In genomic region chr6:127288705-127289104, GRCh38 we compare ENCODE assay signal across 23 cellular contexts. TPM values are rescaled to one million over a fixed set of nuclear protein-coding genes. Genes with fewer than 3 reads are reported as not detected.
DNase-seq lines count a peak whose midpoint lies in the region; ATAC-seq, FAIRE-seq and TF ChIP-seq lines count a peak whose summit lies in the region.
"Had no signal": no experiment of that assay in that cellular context is flagged by ENCODE, and none has a peak within 500 bp of the region (broad histone marks: within the 10 kb centered on the region; RNA-seq: fewer than 3 reads in every experiment).

No MANE protein-coding gene starts in this region.

- H3K4me3 ChIP-seq in tibial nerve = no peak overlapping the region
- H3K4me3 ChIP-seq: left ventricle myocardium inferior, stomach, uterus had no signal

- no peak for TF ChIP-seq EP300 in tibial nerve (IDR thresholded peaks at IDR 0.05)

- TF ChIP-seq CTCF in tibial nerve (IDR thresholded peaks at IDR 0.05) = no peak
- no peak for TF ChIP-seq CTCF in CD4-positive, alpha-beta T cell (IDR thresholded peaks at IDR 0.05)

- H3K36me3 ChIP-seq in tibial nerve = peaks cover 0 to 34% (median 8%) of the 10 kb centered on the region in 3 donors
- H3K36me3 ChIP-seq: uterus had no signal

- peaks cover 43% of the 10 kb centered on the region for H3K36me3 Mint-ChIP-seq in activated T-helper 1 cell treated with anti-CD3 and anti-CD28 coated beads, Interleukin-12 subunit alpha, Interleukin-12 subunit beta, Interleukin-2, Interleukin-4 antibody, amounts not matched to agents 30 ng/mL and 10 ng/mL and 1 ng/mL, durations not matched to agents 14 hours and 24 hours and 36 hours (ENCODE audit: low read depth)
- peaks cover 65% of the 10 kb centered on the region for H3K36me3 Mint-ChIP-seq in CD4-positive, alpha-beta T cell (ENCODE audit: low read depth)

- no peak for TF ChIP-seq POLR2A in tibial nerve (IDR thresholded peaks at IDR 0.05)

- DNase-seq in EL = peak; percentile 29
- DNase-seq in activated T-helper 1 cell treated with anti-CD3 and anti-CD28 coated beads, Interleukin-12 subunit alpha, Interleukin-12 subunit beta, Interleukin-2, Interleukin-4 antibody, amounts not matched to agents 30 ng/mL and 10 ng/mL and 1 ng/mL, durations not matched to agents 14 hours and 24 hours and 36 hours (ENCODE audit: low spot score) = no peak
- DNase-seq in medulla oblongata (ENCODE audit: extremely low spot score) = no peak
- DNase-seq in tibial nerve (ENCODE audit: low spot score in 2 of 2) = no peak
- DNase-seq in CD4-positive, alpha-beta T cell = no peak
- DNase-seq: activated CD4-positive, alpha-beta T cell treated with anti-CD3 and anti-CD28 coated beads, Interleukin-2, amount 50 U/mL, for 1 hour; activated naive CD8-positive, alpha-beta T cell treated with anti-CD3 and anti-CD28 coated beads, Interleukin-2, amount 10 ng/mL, durations not matched to agents 7 days and 5 days; activated T-cell treated with anti-CD3 and anti-CD28 coated beads, Interleukin-2, amount 50 U/mL, for 1 hour; CD4-positive, alpha-beta memory T cell; DND-41; left ventricle myocardium inferior; NCI-H187; NCI-H446 treated with DMSO at 0.1 percent for 48 hours; retina; stomach; SW 1271; uterus had no signal

- ATAC-seq in GM18907 (IDR thresholded peaks at IDR 0.05; ENCODE audit: unreplicated experiment) = peak; percentile 27
- ATAC-seq in HG03439 (IDR thresholded peaks at IDR 0.05; ENCODE audit: unreplicated experiment) = no peak
- no peak for ATAC-seq in CD4-positive, alpha-beta T cell (ENCODE audit: poor library complexity)

- H3K27ac Mint-ChIP-seq in activated T-helper 1 cell treated with anti-CD3 and anti-CD28 coated beads, Interleukin-12 subunit alpha, Interleukin-12 subunit beta, Interleukin-2, Interleukin-4 antibody, amounts not matched to agents 30 ng/mL and 10 ng/mL and 1 ng/mL, durations not matched to agents 14 hours and 24 hours and 36 hours = peak overlapping the region; percentile 67
- no peak overlapping the region for H3K27ac Mint-ChIP-seq in CD4-positive, alpha-beta T cell
- H3K27ac Mint-ChIP-seq: activated naive CD8-positive, alpha-beta T cell treated with anti-CD3 and anti-CD28 coated beads, Interleukin-2, amount 10 ng/mL, durations not matched to agents 7 days and 5 days had no signal

- H3K27ac ChIP-seq in tibial nerve = no peak overlapping the region
- no peak overlapping the region for H3K27ac ChIP-seq in CD4-positive, alpha-beta T cell (ENCODE audit: low read depth, low read length)
- H3K27ac ChIP-seq: HL-60, left ventricle myocardium inferior, neutrophil, stomach, uterus had no signal

- H3K4me1 ChIP-seq in tibial nerve = peaks cover 0 to 50% (median 16%) of the 10 kb centered on the region in 4 donors
- H3K4me1 ChIP-seq: uterus had no signal

- H3K27me3 ChIP-seq in tibial nerve = no peaks in the 10 kb centered on the region
- no peaks in the 10 kb centered on the region for H3K27me3 ChIP-seq in CD4-positive, alpha-beta T cell (ENCODE audit: control insufficient read depth, insufficient read depth, low read length)
- H3K27me3 ChIP-seq: neutrophil, stomach, uterus had no signal

- H3K9me3 Mint-ChIP-seq in activated T-helper 1 cell treated with anti-CD3 and anti-CD28 coated beads, Interleukin-12 subunit alpha, Interleukin-12 subunit beta, Interleukin-2, Interleukin-4 antibody, amounts not matched to agents 30 ng/mL and 10 ng/mL and 1 ng/mL, durations not matched to agents 14 hours and 24 hours and 36 hours = no peaks in the 10 kb centered on the region
- no peaks in the 10 kb centered on the region for H3K9me3 Mint-ChIP-seq in CD4-positive, alpha-beta T cell
- H3K9me3 Mint-ChIP-seq: activated naive CD8-positive, alpha-beta T cell treated with anti-CD3 and anti-CD28 coated beads, Interleukin-2, amount 10 ng/mL, durations not matched to agents 7 days and 5 days; CD4-positive, alpha-beta memory T cell had no signal

- POLR2A ChIA-PET in CD4-positive, alpha-beta T cell (lab: Charles Lee) = no interaction called here

- H3K27me3 Mint-ChIP-seq in activated T-helper 1 cell treated with anti-CD3 and anti-CD28 coated beads, Interleukin-12 subunit alpha, Interleukin-12 subunit beta, Interleukin-2, Interleukin-4 antibody, amounts not matched to agents 30 ng/mL and 10 ng/mL and 1 ng/mL, durations not matched to agents 14 hours and 24 hours and 36 hours (ENCODE audit: insufficient read depth) = no peaks in the 10 kb centered on the region
- H3K27me3 Mint-ChIP-seq in CD4-positive, alpha-beta T cell = no peaks in the 10 kb centered on the region
- H3K27me3 Mint-ChIP-seq: activated naive CD8-positive, alpha-beta T cell treated with anti-CD3 and anti-CD28 coated beads, Interleukin-2, amount 10 ng/mL, durations not matched to agents 7 days and 5 days; CD4-positive, alpha-beta memory T cell had no signal

- no peaks in the 10 kb centered on the region for H3K9me3 ChIP-seq in tibial nerve
- H3K9me3 ChIP-seq in CD4-positive, alpha-beta T cell (ENCODE audit: control insufficient read depth, low read length) = no peaks in the 10 kb centered on the region
- H3K9me3 ChIP-seq: left ventricle myocardium inferior, neutrophil, stomach, uterus had no signal

- H3K4me3 Mint-ChIP-seq in activated T-helper 1 cell treated with anti-CD3 and anti-CD28 coated beads, Interleukin-12 subunit alpha, Interleukin-12 subunit beta, Interleukin-2, Interleukin-4 antibody, amounts not matched to agents 30 ng/mL and 10 ng/mL and 1 ng/mL, durations not matched to agents 14 hours and 24 hours and 36 hours = no peak overlapping the region
- no peak overlapping the region for H3K4me3 Mint-ChIP-seq in CD4-positive, alpha-beta T cell
- H3K4me3 Mint-ChIP-seq: activated naive CD8-positive, alpha-beta T cell treated with anti-CD3 and anti-CD28 coated beads, Interleukin-2, amount 10 ng/mL, durations not matched to agents 7 days and 5 days; CD4-positive, alpha-beta memory T cell had no signal

- CTCF ChIA-PET in CD4-positive, alpha-beta T cell (lab: Charles Lee) = no interaction called here

- peak; percentile 68 for FAIRE-seq in islet of Langerhans (lab: Jason Lieb, UNC)
- FAIRE-seq: bronchial epithelial cell had no signal

- peaks cover 32% of the 10 kb centered on the region for H3K4me1 Mint-ChIP-seq in activated T-helper 1 cell treated with anti-CD3 and anti-CD28 coated beads, Interleukin-12 subunit alpha, Interleukin-12 subunit beta, Interleukin-2, Interleukin-4 antibody, amounts not matched to agents 30 ng/mL and 10 ng/mL and 1 ng/mL, durations not matched to agents 14 hours and 24 hours and 36 hours (ENCODE audit: low read depth)
- H3K4me1 Mint-ChIP-seq in CD4-positive, alpha-beta T cell (ENCODE audit: low read depth) = peaks cover 42% of the 10 kb centered on the region

- intact Hi-C loops in activated T-helper 1 cell treated with anti-CD3 and anti-CD28 coated beads, Interleukin-12 subunit alpha, Interleukin-12 subunit beta, Interleukin-2, Interleukin-4 antibody, amounts not matched to agents 30 ng/mL and 10 ng/mL and 1 ng/mL, durations not matched to agents 14 hours and 24 hours and 36 hours (cut with micrococcal nuclease) = no loop called here
- intact Hi-C loops in CD4-positive, alpha-beta T cell (cut with DNase I, micrococcal nuclease) = no loop called here

RNA-seq across cellular contexts. Expression of gene RNF146, which starts 22.0 kb away (rescaled TPM):
- 18.3 and 20.5 TPM in 2 replicates for total RNA-seq in activated T-helper 1 cell treated with anti-CD3 and anti-CD28 coated beads, Interleukin-12 subunit alpha, Interleukin-12 subunit beta, Interleukin-2, Interleukin-4 antibody, amounts not matched to agents 30 ng/mL and 10 ng/mL and 1 ng/mL, durations not matched to agents 14 hours and 24 hours and 36 hours
- 10 to 100 TPM; 58.5 to 79.1 (median 75.2) TPM for total RNA-seq in tibial nerve
- total RNA-seq in CD4-positive, alpha-beta T cell = 10 to 100 TPM; 12.5 to 14.1 TPM

RNA-seq across cellular contexts. Expression of gene ECHDC1, which starts 54.7 kb away (rescaled TPM):
- 57.4 and 61.8 TPM in 2 replicates for total RNA-seq in activated T-helper 1 cell treated with anti-CD3 and anti-CD28 coated beads, Interleukin-12 subunit alpha, Interleukin-12 subunit beta, Interleukin-2, Interleukin-4 antibody, amounts not matched to agents 30 ng/mL and 10 ng/mL and 1 ng/mL, durations not matched to agents 14 hours and 24 hours and 36 hours
- total RNA-seq in tibial nerve = 10 to 100 TPM; 51.9 to 91.0 (median 59.2) TPM
- total RNA-seq in CD4-positive, alpha-beta T cell = 1 to 10 TPM; 6.5 to 7.4 TPM
